Comparison of ENCODE assay signal across 20 cellular contexts in genomic region chr7:16479587-16479986, GRCh38. TPM values are rescaled to one million over a fixed set of nuclear protein-coding genes. Genes with fewer than 3 reads are reported as not detected.
"Had no signal": no experiment of that assay in that cellular context is flagged by ENCODE, and none has a peak within 500 bp of the region (broad histone marks: within the 10 kb centered on the region; RNA-seq: fewer than 3 reads in every experiment).

No MANE protein-coding gene starts in this region.

- H3K4me3 ChIP-seq: lung, thyroid gland, uterus had no signal

- ATAC-seq: left cardiac atrium; stimulated activated naive B cell treated with anti-CD40 and anti-IgM and Interleukin-4, amounts not matched to agents 10 μg/mL and 1 μg/mL and 100 μg/mL, for 72 hours had no signal

- DNase-seq: activated CD4-positive, alpha-beta T cell treated with anti-CD3 and anti-CD28 coated beads, Interleukin-2, amount 10 ng/mL, durations not matched to agents 7 days and 5 days; activated CD4-positive, CD25-positive, alpha-beta regulatory T cell; activated naive CD8-positive, alpha-beta T cell treated with anti-CD3 and anti-CD28 coated beads for 36 hours; anterior cingulate cortex; effector memory CD4-positive, alpha-beta T cell; head of caudate nucleus; immature natural killer cell; left cardiac atrium; naive B cell; retina; stimulated activated CD4-positive, alpha-beta T cell treated with anti-CD3 and anti-CD28 coated beads, Interleukin-15, amount 100 ng/mL, for 24 hours; stimulated activated CD4-positive, alpha-beta T cell treated with anti-CD3 and anti-CD28 coated beads, Interleukin-4, amount 100 ng/mL, for 1 hour; stimulated activated naive B cell treated with anti-CD40 and anti-IgM and Interleukin-4, amounts not matched to agents 10 μg/mL and 1 μg/mL and 100 μg/mL, for 72 hours; thyroid gland; uterus had no signal

RNA-seq across cellular contexts. Expression of gene SOSTDC1, which starts 14.0 kb away (rescaled TPM):
- total RNA-seq: activated CD4-positive, alpha-beta T cell treated with anti-CD3 and anti-CD28 coated beads, Interleukin-2, amount 10 ng/mL, durations not matched to agents 7 days and 5 days; activated CD8-positive, alpha-beta memory T cell treated with anti-CD3 and anti-CD28 coated beads for 36 hours; activated naive CD8-positive, alpha-beta T cell treated with anti-CD3 and anti-CD28 coated beads for 36 hours; activated T-helper 1 cell treated with anti-CD3 and anti-CD28 coated beads, Interleukin-12 subunit alpha, Interleukin-12 subunit beta, Interleukin-2, Interleukin-4 antibody, amounts not matched to agents 30 ng/mL and 10 ng/mL and 1 ng/mL, durations not matched to agents 14 hours and 24 hours and 36 hours had no signal

RNA-seq across cellular contexts. Expression of gene LRRC72, which starts 47.0 kb away (rescaled TPM):
- total RNA-seq: activated CD4-positive, alpha-beta T cell treated with anti-CD3 and anti-CD28 coated beads, Interleukin-2, amount 10 ng/mL, durations not matched to agents 7 days and 5 days; activated CD8-positive, alpha-beta memory T cell treated with anti-CD3 and anti-CD28 coated beads for 36 hours; activated naive CD8-positive, alpha-beta T cell treated with anti-CD3 and anti-CD28 coated beads for 36 hours; activated T-helper 1 cell treated with anti-CD3 and anti-CD28 coated beads, Interleukin-12 subunit alpha, Interleukin-12 subunit beta, Interleukin-2, Interleukin-4 antibody, amounts not matched to agents 30 ng/mL and 10 ng/mL and 1 ng/mL, durations not matched to agents 14 hours and 24 hours and 36 hours; frontal cortex; left cardiac atrium; lung; skeletal muscle tissue; thyroid gland; uterus had no signal
